Comparison of ENCODE assay signal across 8 cellular contexts in genomic region chr17:61862975-61863800, GRCh38. TPM values are rescaled to one million over a fixed set of nuclear protein-coding genes. Genes with fewer than 3 reads are reported as not detected.
A peak's percentile ranks its signal among the peaks of the same experiment; 100 is the strongest.
DNase-seq lines count a peak whose midpoint lies in the region; ATAC-seq, FAIRE-seq and TF ChIP-seq lines count a peak whose summit lies in the region.

BRIP1 (minus strand) TSS chr17:61863528; CDS start chr17:61861539, 1,989 bp downstream.

- H3K4me3 ChIP-seq in pancreas = peak within 1 kb of the TSS; percentile 41 to 75 (median 51)
- peak within 1 kb of the TSS; percentile 62 to 67 for H3K4me3 ChIP-seq in tibial artery

- H3K9me3 ChIP-seq in pancreas (no peaks in the 10 kb centered on the region), tibial artery (no peaks in the 10 kb centered on the region)

- peaks cover 13 to 18% of the 10 kb centered on the region in 2 donors for H3K36me3 Mint-ChIP-seq in activated naive CD4-positive, alpha-beta T cell treated with anti-CD3 and anti-CD28 coated beads, Interleukin-2, amount 50 U/mL, for 72 hours

- H3K27ac Mint-ChIP-seq in activated naive CD4-positive, alpha-beta T cell treated with anti-CD3 and anti-CD28 coated beads, Interleukin-2, amount 50 U/mL, for 72 hours = peak within 1 kb of the TSS; percentile 90 to 96

- DNase-seq in NCI-H1105 treated with DMSO at 0.1 percent for 48 hours (lab: John Stamatoyannopoulos, UW) (peak; percentile 92), SKM-1 treated with dmso at 0.1 percent for 144 hours (lab: John Stamatoyannopoulos, UW; ENCODE audit: unreplicated experiment) (peak; percentile 90), Right ventricle myocardium superior (peak; percentile 93), pancreas (peak; percentile 88 to 95 (median 89)), tibial artery (peak; percentile 94)
- peak; percentile 83 to 89 for DNase-seq in activated naive CD4-positive, alpha-beta T cell treated with anti-CD3 and anti-CD28 coated beads, Interleukin-2, amount 50 U/mL, for 72 hours (ENCODE audit: low spot score in 2 of 2)

- H3K36me3 ChIP-seq in pancreas (peaks cover 0 to 8% (median 0%) of the 10 kb centered on the region in 3 donors), tibial artery (peaks cover 0 to 10% (median 3%) of the 10 kb centered on the region in 3 donors)

- no peaks in the 10 kb centered on the region for H3K27me3 ChIP-seq in pancreas
- no peaks in the 10 kb centered on the region for H3K27me3 ChIP-seq in tibial artery

- peak; percentile 96 for ATAC-seq in HG02678 (IDR thresholded peaks at IDR 0.05; ENCODE audit: unreplicated experiment)
- ATAC-seq in activated naive CD4-positive, alpha-beta T cell treated with anti-CD3 and anti-CD28 coated beads, Interleukin-2, amount 50 U/mL, for 72 hours = peak; percentile 97
- peak; percentile 100 for ATAC-seq in Right ventricle myocardium superior (ENCODE audit: poor library complexity)
- ATAC-seq in pancreas = peak; percentile 98 to 100 (median 99)

- intact Hi-C loops in Right ventricle myocardium superior (cut with DNase I) = no loop called here
- intact Hi-C loops in pancreas (cut with DNase I) = no loop called here
- intact Hi-C loops in tibial artery (cut with DNase I; ENCODE audit: low total_unique reads) = loop anchor here (10.0 kb wide), 1 partner anchor 448 kb away; no protein-coding TSS in a partner anchor

- H3K9me3 Mint-ChIP-seq in activated naive CD4-positive, alpha-beta T cell treated with anti-CD3 and anti-CD28 coated beads, Interleukin-2, amount 50 U/mL, for 72 hours = no peaks in the 10 kb centered on the region

- 0 to 1% methylated on average over 42 to 43 of the region's 43 CpGs for WGBS in pancreas, 2 donors

- TF ChIP-seq POLR2A in GM10847 (IDR thresholded peaks at IDR 0.05; ENCODE audit: extremely low read depth, insufficient read length) = peak; percentile 56

- H3K4me1 ChIP-seq in pancreas (peaks cover 0 to 10% (median 8%) of the 10 kb centered on the region in 3 donors), tibial artery (peaks cover 0 to 8% (median 6%) of the 10 kb centered on the region in 4 donors)

- peak within 1 kb of the TSS; percentile 73 to 90 (median 88) for H3K27ac ChIP-seq in pancreas
- H3K27ac ChIP-seq in tibial artery = peak within 1 kb of the TSS; percentile 67 to 71

- peak; percentile 75 for FAIRE-seq in pancreas (lab: Jason Lieb, UNC)

- no peak for TF ChIP-seq CTCF in pancreas (IDR thresholded peaks at IDR 0.05)
- TF ChIP-seq CTCF in tibial artery (IDR thresholded peaks at IDR 0.05) = no peak

RNA-seq across cellular contexts. Expression of gene BRIP1, which starts in this region (rescaled TPM):
- 10 to 100 TPM; 24.1 to 24.3 TPM for total RNA-seq in activated naive CD4-positive, alpha-beta T cell treated with anti-CD3 and anti-CD28 coated beads, Interleukin-2, amount 50 U/mL, for 72 hours
- total RNA-seq in Right ventricle myocardium superior (0.22 TPM), pancreas (under 1 TPM; 0.09 to 0.59 (median 0.36) TPM)
- polyA plus RNA-seq in pancreas = under 1 TPM; 0.09 to 0.15 TPM

Comparison
In these comparisons a context has a peak if more than half of its experiments do, and no peak if none do; other contexts are left out.
1. Peak in every context shown above with its lines: DNase-seq, ATAC-seq, H3K4me3 ChIP-seq and H3K27ac ChIP-seq.
2. RNA of gene BRIP1 (total RNA-seq): 24.1 to 24.3 TPM in activated naive CD4-positive, alpha-beta T cell treated with anti-CD3 and anti-CD28 coated beads, Interleukin-2, amount 50 U/mL, for 72 hours; 0.09 to 0.59 TPM in pancreas and 0.22 TPM in Right ventricle myocardium superior (single experiment); every median in the first group is over 10 times any median in the second.
3. Peak in DNase-seq and ATAC-seq in Right ventricle myocardium superior; RNA of the gene not detected or under 1 TPM.
4. Peak in DNase-seq, ATAC-seq, H3K4me3 ChIP-seq and H3K27ac ChIP-seq in pancreas; RNA of the gene not detected or under 1 TPM.